Comparison of ENCODE assay signal across 24 cellular contexts in the genomic region with DNA sequence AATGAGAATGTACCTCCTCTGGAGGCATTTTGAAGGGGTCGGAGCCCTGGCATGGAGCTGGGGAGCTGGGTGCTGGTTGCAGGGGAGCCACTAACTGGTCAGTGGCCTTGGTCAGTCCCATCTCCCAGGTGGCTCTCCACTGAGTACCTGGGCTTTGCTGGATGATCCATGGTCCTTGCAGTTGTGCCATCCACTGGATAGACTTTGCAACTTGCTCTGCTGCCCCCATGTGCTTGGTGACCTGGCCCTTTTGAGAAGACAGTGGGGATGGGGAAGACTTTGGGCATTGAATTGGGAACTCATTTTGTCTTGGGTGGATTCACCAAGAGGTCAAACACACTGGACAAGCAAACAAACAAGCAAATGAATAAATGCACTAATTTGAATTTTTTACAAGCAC.
"Had no signal": no experiment of that assay in that cellular context is flagged by ENCODE, and none has a peak within 500 bp of the region (broad histone marks: within the 10 kb centered on the region; RNA-seq: fewer than 3 reads in every experiment).

No MANE protein-coding gene starts in this region.

- H3K4me1 ChIP-seq: lower lobe of right lung, right atrium auricular region, spleen, tibial nerve, upper lobe of left lung, vagina had no signal

- DNase-seq: hippocampal formation; kidney glomerular epithelial cell; left cardiac atrium; lower lobe of right lung; mammary epithelial cell; mesenchymal stem cell; naive B cell; natural killer cell; ovary; small intestine; spleen; stimulated activated CD4-positive, alpha-beta T cell treated with anti-CD3 and anti-CD28 coated beads, Interleukin-4, amount 100 ng/mL, for 24 hours; stimulated activated naive CD4-positive, alpha-beta T cell treated with Interleukin-2 at 50 U/mL for 16 hours; stimulated activated naive CD8-positive, alpha-beta T cell treated with anti-CD3 and anti-CD28 coated beads, Interleukin-15, amount 100 ng/mL, for 72 hours; substantia nigra; upper lobe of left lung had no signal

- H3K4me1 Mint-ChIP-seq: naive B cell; natural killer cell; stimulated activated effector memory CD8-positive, alpha-beta T cell treated with anti-CD3 and anti-CD28 coated beads, Interleukin-12 subunit alpha, Interleukin-12 subunit beta, amount 100 ng/mL, for 72 hours; stimulated activated naive CD8-positive, alpha-beta T cell treated with anti-CD3 and anti-CD28 coated beads, Interleukin-15, amount 100 ng/mL, for 72 hours had no signal

- H3K36me3 ChIP-seq: lower lobe of right lung, ovary, right atrium auricular region, spleen, tibial nerve, upper lobe of left lung, vagina had no signal

- H3K9me3 ChIP-seq: lower lobe of right lung, ovary, right atrium auricular region, upper lobe of left lung, vagina had no signal

- H3K4me3 Mint-ChIP-seq: naive B cell; natural killer cell; stimulated activated effector memory CD8-positive, alpha-beta T cell treated with anti-CD3 and anti-CD28 coated beads, Interleukin-12 subunit alpha, Interleukin-12 subunit beta, amount 100 ng/mL, for 72 hours; stimulated activated naive CD8-positive, alpha-beta T cell treated with anti-CD3 and anti-CD28 coated beads, Interleukin-15, amount 100 ng/mL, for 72 hours had no signal

- H3K27ac Mint-ChIP-seq: naive B cell; natural killer cell; progenitor cell of endocrine pancreas; stimulated activated effector memory CD8-positive, alpha-beta T cell treated with anti-CD3 and anti-CD28 coated beads, Interleukin-12 subunit alpha, Interleukin-12 subunit beta, amount 100 ng/mL, for 72 hours had no signal

- H3K4me3 ChIP-seq: lower lobe of right lung, ovary, right atrium auricular region, spleen, tibial nerve, upper lobe of left lung, vagina had no signal

- H3K36me3 Mint-ChIP-seq: natural killer cell; stimulated activated effector memory CD8-positive, alpha-beta T cell treated with anti-CD3 and anti-CD28 coated beads, Interleukin-12 subunit alpha, Interleukin-12 subunit beta, amount 100 ng/mL, for 72 hours had no signal

- FAIRE-seq: keratinocyte, small intestine had no signal

- ATAC-seq: left cardiac atrium; left lobe of liver; lower lobe of right lung; natural killer cell; sciatic nerve; stimulated activated effector memory CD8-positive, alpha-beta T cell treated with anti-CD3 and anti-CD28 coated beads, Interleukin-12 subunit alpha, Interleukin-12 subunit beta, amount 100 ng/mL, for 72 hours; stimulated activated naive CD8-positive, alpha-beta T cell treated with anti-CD3 and anti-CD28 coated beads, Interleukin-15, amount 100 ng/mL, for 72 hours had no signal

- H3K27me3 ChIP-seq: ovary, right atrium auricular region, spleen, tibial nerve, upper lobe of left lung, vagina had no signal

- H3K27ac ChIP-seq: lower lobe of right lung, ovary, right atrium auricular region, spleen, tibial nerve, upper lobe of left lung, vagina had no signal
